23 cellular contexts compared by ENCODE assay signal in genomic region chr1:97332716-97333115, GRCh38.
DNase-seq lines count a peak whose midpoint lies in the region; ATAC-seq and TF ChIP-seq lines count a peak whose summit lies in the region.
"Had no signal": no experiment of that assay in that cellular context is flagged by ENCODE, and none has a peak within 500 bp of the region (broad histone marks: within the 10 kb centered on the region; RNA-seq: fewer than 3 reads in every experiment).

No MANE protein-coding gene starts in this region.

- H3K4me1 ChIP-seq in mammary epithelial cell (ENCODE audit: insufficient read depth, low read length) (no peaks in the 10 kb centered on the region), foreskin keratinocyte (peaks cover 3% of the 10 kb centered on the region)
- H3K4me1 ChIP-seq: adrenal gland, right atrium auricular region, tibial nerve had no signal

- intact Hi-C loops in mammary epithelial cell (cut with micrococcal nuclease) = no loop called here
- intact Hi-C loops in MCF 10A (cut with micrococcal nuclease) = no loop called here
- intact Hi-C loops in activated CD8-positive, alpha-beta T cell treated with anti-CD3 and anti-CD28 coated beads for 36 hours (cut with micrococcal nuclease) = no loop called here

- H3K27me3 Mint-ChIP-seq in MCF 10A (ENCODE audit: insufficient read depth, unreplicated experiment) = no peaks in the 10 kb centered on the region
- no peaks in the 10 kb centered on the region for H3K27me3 Mint-ChIP-seq in activated CD8-positive, alpha-beta T cell treated with anti-CD3 and anti-CD28 coated beads for 36 hours
- H3K27me3 Mint-ChIP-seq: activated CD4-positive, alpha-beta memory T cell treated with anti-CD3 and anti-CD28 coated beads for 36 hours; dendritic cell treated with granulocyte-macrophage colony-stimulating factor and Interleukin-4, amounts not matched to agents 40 ng/mL and 50 ng/mL, for 4 days; natural killer cell treated with Interleukin-12 subunit alpha and Interleukin-12 subunit beta and Interleukin-15 and Interleukin-18, amount 100 ng/mL, for 72 hours had no signal

- no peaks in the 10 kb centered on the region for H3K9me3 Mint-ChIP-seq in MCF 10A (ENCODE audit: unreplicated experiment)
- H3K9me3 Mint-ChIP-seq in activated CD8-positive, alpha-beta T cell treated with anti-CD3 and anti-CD28 coated beads for 36 hours = no peaks in the 10 kb centered on the region
- H3K9me3 Mint-ChIP-seq: activated CD4-positive, alpha-beta memory T cell treated with anti-CD3 and anti-CD28 coated beads for 36 hours; activated T-helper 2 cell treated with anti-CD3 and anti-CD28 coated beads, Interferon-gamma antibody, Interleukin-2, Interleukin-4, amounts not matched to agents 10 μg/mL and 5 μg/mL and 100 μg/mL, durations not matched to agents 14 hours and 24 hours and 36 hours; dendritic cell treated with granulocyte-macrophage colony-stimulating factor and Interleukin-4, amounts not matched to agents 40 ng/mL and 50 ng/mL, for 4 days; natural killer cell treated with Interleukin-12 subunit alpha and Interleukin-12 subunit beta and Interleukin-15 and Interleukin-18, amount 100 ng/mL, for 72 hours had no signal

- BruUV-seq in mammary epithelial cell (replicated peaks; lab: Mats Ljungman, UMichigan) = no TSS peak
- BruUV-seq in MCF 10A (replicated peaks; lab: Mats Ljungman, UMichigan) = no TSS peak

- no peak overlapping the region for H2AFZ ChIP-seq in mammary epithelial cell (ENCODE audit: low read depth, low read length)

- H3K4me3 Mint-ChIP-seq in MCF 10A (ENCODE audit: unreplicated experiment) = no peak overlapping the region
- H3K4me3 Mint-ChIP-seq in activated CD8-positive, alpha-beta T cell treated with anti-CD3 and anti-CD28 coated beads for 36 hours = no peak overlapping the region
- H3K4me3 Mint-ChIP-seq: activated CD4-positive, alpha-beta memory T cell treated with anti-CD3 and anti-CD28 coated beads for 36 hours; dendritic cell treated with granulocyte-macrophage colony-stimulating factor and Interleukin-4, amounts not matched to agents 40 ng/mL and 50 ng/mL, for 4 days; natural killer cell treated with Interleukin-12 subunit alpha and Interleukin-12 subunit beta and Interleukin-15 and Interleukin-18, amount 100 ng/mL, for 72 hours had no signal

- no peak overlapping the region for H3K9ac ChIP-seq in mammary epithelial cell (ENCODE audit: insufficient read depth, low read length)

- in situ Hi-C loops in mammary epithelial cell (cut with MboI; ENCODE audit: low sequenced_read_pairs in 2 of 2) = no loop called here

- ATAC-seq in foreskin keratinocyte = peak; percentile 68
- ATAC-seq in activated CD8-positive, alpha-beta T cell treated with anti-CD3 and anti-CD28 coated beads for 36 hours = no peak
- ATAC-seq: esophagus mucosa; natural killer cell treated with Interleukin-12 subunit alpha and Interleukin-12 subunit beta and Interleukin-15 and Interleukin-18, amount 100 ng/mL, for 72 hours had no signal

- peaks cover 6% of the 10 kb centered on the region for H3K36me3 Mint-ChIP-seq in MCF 10A (ENCODE audit: insufficient read depth, unreplicated experiment)
- H3K36me3 Mint-ChIP-seq in activated CD8-positive, alpha-beta T cell treated with anti-CD3 and anti-CD28 coated beads for 36 hours (ENCODE audit: low read depth) = no peaks in the 10 kb centered on the region
- H3K36me3 Mint-ChIP-seq: activated CD4-positive, alpha-beta memory T cell treated with anti-CD3 and anti-CD28 coated beads for 36 hours; natural killer cell treated with Interleukin-12 subunit alpha and Interleukin-12 subunit beta and Interleukin-15 and Interleukin-18, amount 100 ng/mL, for 72 hours had no signal

- no peak overlapping the region for H3K27ac ChIP-seq in mammary epithelial cell (ENCODE audit: insufficient read depth, low read depth, low read length)
- H3K27ac ChIP-seq in foreskin keratinocyte = no peak overlapping the region
- H3K27ac ChIP-seq: adrenal gland, right atrium auricular region, SK-N-MC, tibial nerve had no signal

- H3K36me3 ChIP-seq in mammary epithelial cell (ENCODE audit: insufficient read depth, low read length) = no peaks in the 10 kb centered on the region
- H3K36me3 ChIP-seq: adrenal gland, right atrium auricular region, tibial nerve had no signal

- H3K4me2 ChIP-seq in mammary epithelial cell (ENCODE audit: insufficient read depth, low read depth, low read length) = no peak overlapping the region

- CTCF ChIA-PET in mammary epithelial cell (lab: Charles Lee; ENCODE audit: low non-redundant PET) (no interaction called here), MCF 10A (lab: Yijun Ruan, JAX) (interaction anchor here (0.7 kb wide), 1 partner anchor 51 kb away, joined by 5 read pairs; no protein-coding TSS in a partner anchor)
- CTCF ChIA-PET in activated CD8-positive, alpha-beta T cell treated with anti-CD3 and anti-CD28 coated beads for 36 hours (lab: Charles Lee) = no interaction called here

- no peaks in the 10 kb centered on the region for H3K9me3 ChIP-seq in mammary epithelial cell (replicated peaks; ENCODE audit: insufficient read depth, low read length)
- H3K9me3 ChIP-seq: adrenal gland, right atrium auricular region, tibial nerve had no signal

- dilution Hi-C loops in mammary epithelial cell (cut with HindIII; ENCODE audit: low sequenced_read_pairs) = no loop called here

- no peaks in the 10 kb centered on the region for H3K79me2 ChIP-seq in mammary epithelial cell (ENCODE audit: insufficient read depth, low read length)

- TF ChIP-seq CTCF in mammary epithelial cell (conservative IDR thresholded peaks at IDR 0.05 in 1 of 2, IDR thresholded peaks at IDR 0.05 in 1 of 2; ENCODE audit: extremely low read depth in 1 of 2, insufficient read depth in 1 of 2, low read depth in 1 of 2, low read length in 2 of 2) (no peak), MCF 10A (IDR thresholded peaks at IDR 0.05; ENCODE audit: unreplicated experiment) (no peak), foreskin keratinocyte (conservative IDR thresholded peaks at IDR 0.05) (no peak)
- no peak for TF ChIP-seq CTCF in activated CD8-positive, alpha-beta T cell treated with anti-CD3 and anti-CD28 coated beads for 36 hours (IDR thresholded peaks at IDR 0.05)

- no peaks in the 10 kb centered on the region for H3K27me3 ChIP-seq in mammary epithelial cell (ENCODE audit: insufficient read depth, low read length)
- no peaks in the 10 kb centered on the region for H3K27me3 ChIP-seq in foreskin keratinocyte
- H3K27me3 ChIP-seq: adrenal gland, right atrium auricular region, tibial nerve had no signal

- no peaks in the 10 kb centered on the region for H3K4me1 Mint-ChIP-seq in MCF 10A (ENCODE audit: insufficient read depth, unreplicated experiment)
- no peaks in the 10 kb centered on the region for H3K4me1 Mint-ChIP-seq in activated CD8-positive, alpha-beta T cell treated with anti-CD3 and anti-CD28 coated beads for 36 hours (ENCODE audit: low read depth)

- POLR2A ChIA-PET in MCF 10A (lab: Yijun Ruan, JAX) = no interaction called here
- POLR2A ChIA-PET in activated CD8-positive, alpha-beta T cell treated with anti-CD3 and anti-CD28 coated beads for 36 hours (lab: Charles Lee) = no interaction called here

- H3K27ac Mint-ChIP-seq in MCF 10A (ENCODE audit: low read depth, unreplicated experiment) = no peak overlapping the region
- H3K27ac Mint-ChIP-seq in activated CD8-positive, alpha-beta T cell treated with anti-CD3 and anti-CD28 coated beads for 36 hours = no peak overlapping the region
- H3K27ac Mint-ChIP-seq: activated CD4-positive, alpha-beta memory T cell treated with anti-CD3 and anti-CD28 coated beads for 36 hours; activated T-helper 2 cell treated with anti-CD3 and anti-CD28 coated beads, Interferon-gamma antibody, Interleukin-2, Interleukin-4, amounts not matched to agents 10 μg/mL and 5 μg/mL and 100 μg/mL, durations not matched to agents 14 hours and 24 hours and 36 hours; dendritic cell treated with granulocyte-macrophage colony-stimulating factor and Interleukin-4, amounts not matched to agents 40 ng/mL and 50 ng/mL, for 4 days; natural killer cell treated with Interleukin-12 subunit alpha and Interleukin-12 subunit beta and Interleukin-15 and Interleukin-18, amount 100 ng/mL, for 72 hours had no signal

- H4K20me1 ChIP-seq in mammary epithelial cell (ENCODE audit: insufficient read depth, low read length) = no peaks in the 10 kb centered on the region

- DNase-seq in mammary epithelial cell (peak; percentile 19), MCF 10A (ENCODE audit: unreplicated experiment) (no peak), astrocyte of the hippocampus (ENCODE audit: low read depth, low spot score) (peak; percentile 57), foreskin keratinocyte (peak in 1 of 2 donors; percentile 37), NCI-H510A treated with DMSO at 0.1 percent for 48 hours (lab: John Stamatoyannopoulos, UW) (no peak), occipital lobe (lab: John Stamatoyannopoulos, UW) (no peak)
- DNase-seq in activated CD8-positive, alpha-beta T cell treated with anti-CD3 and anti-CD28 coated beads for 36 hours = no peak
- no peak for DNase-seq in stimulated activated CD4-positive, alpha-beta T cell treated with anti-CD3 and anti-CD28 coated beads, Interleukin-4, amount 100 ng/mL, for 4 hours
- DNase-seq: 8988T; activated CD4-positive, alpha-beta memory T cell treated with anti-CD3 and anti-CD28 coated beads for 36 hours; adrenal gland; H7; MM.1S; NCI-H2029 treated with DMSO at 0.1 percent for 48 hours; NCI-H526 had no signal

- no peak overlapping the region for H3K4me3 ChIP-seq in mammary epithelial cell (replicated peaks in 1 of 3; ENCODE audit: insufficient read depth in 1 of 3, low read depth in 2 of 3, low read length in 3 of 3)
- H3K4me3 ChIP-seq: adrenal gland, lung, right atrium auricular region, SK-N-MC, tibial nerve had no signal

Comparison
In these comparisons a context has a peak if more than half of its experiments do, and no peak if none do; other contexts are left out.
1. DNase-seq: peak in mammary epithelial cell (single experiment) and astrocyte of the hippocampus (single experiment); none in MCF 10A (single experiment), activated CD8-positive, alpha-beta T cell treated with anti-CD3 and anti-CD28 coated beads for 36 hours (single experiment), NCI-H510A treated with DMSO at 0.1 percent for 48 hours (single experiment), stimulated activated CD4-positive, alpha-beta T cell treated with anti-CD3 and anti-CD28 coated beads, Interleukin-4, amount 100 ng/mL, for 4 hours (0 of 2) and occipital lobe (single experiment).